ENCODE assay signal across 9 cellular contexts in genomic region chr17:49388290-49388640, GRCh38. TPM values are rescaled to one million over a fixed set of nuclear protein-coding genes. Genes with fewer than 3 reads are reported as not detected.
DNase-seq lines count a peak whose midpoint lies in the region; ATAC-seq and TF ChIP-seq lines count a peak whose summit lies in the region.
"Had no signal": no experiment of that assay in that cellular context is flagged by ENCODE, and none has a peak within 500 bp of the region (broad histone marks: within the 10 kb centered on the region; RNA-seq: fewer than 3 reads in every experiment).

No MANE protein-coding gene starts in this region.

- peak overlapping the region; percentile 98 for H3K27ac Mint-ChIP-seq in activated B cell treated with CpG ODN at 0.5 μM for 24 hours
- H3K27ac Mint-ChIP-seq in natural killer cell treated with Interleukin-12 subunit alpha and Interleukin-12 subunit beta and Interleukin-15 and Interleukin-18, amount 100 ng/mL, for 72 hours: peak overlapping the region; percentile 97 to 98

- DNase-seq in activated B cell treated with CpG ODN at 0.5 μM for 24 hours (no peak), OCI-M2 (lab: John Stamatoyannopoulos, UW; ENCODE audit: unreplicated experiment) (no peak), coronary artery (ENCODE audit: low spot score) (no peak), AG08395 (ENCODE audit: low spot score) (no peak)
- DNase-seq in natural killer cell treated with Interleukin-12 subunit alpha and Interleukin-12 subunit beta and Interleukin-15 and Interleukin-18, amount 100 ng/mL, for 72 hours (ENCODE audit: low spot score): no peak
- DNase-seq: dorsolateral prefrontal cortex had no signal

- TF ChIP-seq CTCF in activated B cell treated with CpG ODN at 0.5 μM for 24 hours (IDR thresholded peaks at IDR 0.05): no peak
- no peak for TF ChIP-seq CTCF in coronary artery (IDR thresholded peaks at IDR 0.05)

- no peaks in the 10 kb centered on the region for H3K27me3 Mint-ChIP-seq in activated B cell treated with CpG ODN at 0.5 μM for 24 hours
- H3K27me3 Mint-ChIP-seq in natural killer cell treated with Interleukin-12 subunit alpha and Interleukin-12 subunit beta and Interleukin-15 and Interleukin-18, amount 100 ng/mL, for 72 hours: no peaks in the 10 kb centered on the region

- CTCF ChIA-PET in activated B cell treated with CpG ODN at 0.5 μM for 24 hours (lab: Charles Lee): interaction anchor here (1.0 to 5.1 kb wide), 5 partner anchors 12 to 71 kb away, joined by 3 to 24 read pairs (median 7); no protein-coding TSS in a partner anchor

- ATAC-seq in HG03159 (IDR thresholded peaks at IDR 0.05; ENCODE audit: unreplicated experiment) (peak; percentile 47), activated B cell treated with CpG ODN at 0.5 μM for 24 hours (ENCODE audit: low read depth) (peak; percentile 64)
- ATAC-seq in natural killer cell treated with Interleukin-12 subunit alpha and Interleukin-12 subunit beta and Interleukin-15 and Interleukin-18, amount 100 ng/mL, for 72 hours: peak; percentile 62 to 67

- H3K4me3 Mint-ChIP-seq in activated B cell treated with CpG ODN at 0.5 μM for 24 hours: peak overlapping the region; percentile 78
- peak overlapping the region; percentile 83 for H3K4me3 Mint-ChIP-seq in natural killer cell treated with Interleukin-12 subunit alpha and Interleukin-12 subunit beta and Interleukin-15 and Interleukin-18, amount 100 ng/mL, for 72 hours

- H3K36me3 Mint-ChIP-seq in activated B cell treated with CpG ODN at 0.5 μM for 24 hours (ENCODE audit: low read depth): no peaks in the 10 kb centered on the region
- H3K36me3 Mint-ChIP-seq in natural killer cell treated with Interleukin-12 subunit alpha and Interleukin-12 subunit beta and Interleukin-15 and Interleukin-18, amount 100 ng/mL, for 72 hours: no peaks in the 10 kb centered on the region

- H3K4me3 ChIP-seq in coronary artery: no peak overlapping the region
- H3K4me3 ChIP-seq: dorsolateral prefrontal cortex, lung had no signal

- H3K4me1 Mint-ChIP-seq in activated B cell treated with CpG ODN at 0.5 μM for 24 hours: peaks cover 61% of the 10 kb centered on the region
- peaks cover 40 to 43% of the 10 kb centered on the region in 2 donors for H3K4me1 Mint-ChIP-seq in natural killer cell treated with Interleukin-12 subunit alpha and Interleukin-12 subunit beta and Interleukin-15 and Interleukin-18, amount 100 ng/mL, for 72 hours (ENCODE audit: low read depth in 2 of 2)

- no peaks in the 10 kb centered on the region for H3K9me3 Mint-ChIP-seq in activated B cell treated with CpG ODN at 0.5 μM for 24 hours
- no peaks in the 10 kb centered on the region for H3K9me3 Mint-ChIP-seq in natural killer cell treated with Interleukin-12 subunit alpha and Interleukin-12 subunit beta and Interleukin-15 and Interleukin-18, amount 100 ng/mL, for 72 hours

- peak; percentile 36 for TF ChIP-seq POLR2A in GM18526 (IDR thresholded peaks at IDR 0.05; ENCODE audit: extremely low read depth, insufficient read length)

- intact Hi-C loops in activated B cell treated with CpG ODN at 0.5 μM for 24 hours (cut with micrococcal nuclease): loop anchor here (1.0 kb wide), 1 partner anchor 26 kb away; the partner anchor contains the start of gene ZNF652

- POLR2A ChIA-PET in activated B cell treated with CpG ODN at 0.5 μM for 24 hours (lab: Charles Lee): interaction anchor here (0.6 to 5.8 kb wide), 9 partner anchors 12 to 289 kb away, joined by 3 to 109 read pairs (median 7); partner anchors contain the start of gene ZNF652

- H3K27ac ChIP-seq in coronary artery: no peak overlapping the region

RNA-seq across cellular contexts. Expression of gene ZNF652, which starts 26.2 kb away (rescaled TPM):
- total RNA-seq in activated B cell treated with CpG ODN at 0.5 μM for 24 hours: 37.1 and 40.6 TPM in 2 replicates
- 10 to 100 TPM; 20.1 to 22.3 TPM for total RNA-seq in natural killer cell treated with Interleukin-12 subunit alpha and Interleukin-12 subunit beta and Interleukin-15 and Interleukin-18, amount 100 ng/mL, for 72 hours

RNA-seq across cellular contexts. Expression of gene PHB1, which starts 26.4 kb away (rescaled TPM):
- total RNA-seq in activated B cell treated with CpG ODN at 0.5 μM for 24 hours: 184 and 214 TPM in 2 replicates
- 100 to 1,000 TPM; 229 to 233 TPM for total RNA-seq in natural killer cell treated with Interleukin-12 subunit alpha and Interleukin-12 subunit beta and Interleukin-15 and Interleukin-18, amount 100 ng/mL, for 72 hours
